Comparison of ENCODE assay signal across 20 cellular contexts in genomic region chr3:194423317-194423716, GRCh38. TPM values are rescaled to one million over a fixed set of nuclear protein-coding genes. Genes with fewer than 3 reads are reported as not detected.
DNase-seq lines count a peak whose midpoint lies in the region; ATAC-seq and TF ChIP-seq lines count a peak whose summit lies in the region.
"Had no signal": no experiment of that assay in that cellular context is flagged by ENCODE, and none has a peak within 500 bp of the region (broad histone marks: within the 10 kb centered on the region; RNA-seq: fewer than 3 reads in every experiment).

No MANE protein-coding gene starts in this region.

- H3K4me3 ChIP-seq in HEK293 (ENCODE audit: low read depth, low read length): no peak overlapping the region
- H3K4me3 ChIP-seq: stomach, upper lobe of left lung had no signal

- intact Hi-C loops in left ventricle myocardium superior (cut with micrococcal nuclease): no loop called here

- no peaks in the 10 kb centered on the region for H3K9me3 ChIP-seq in HEK293 (ENCODE audit: control insufficient read depth, insufficient read depth, low read depth, low read length)
- H3K9me3 ChIP-seq: neutrophil, stomach, upper lobe of left lung had no signal

- no peak for TF ChIP-seq CTCF in HEK293 (tag by site-specific recombination; IDR thresholded peaks at IDR 0.05)

- CTCF ChIA-PET in HEK293 (lab: Yijun Ruan, JAX): no interaction called here
- CTCF ChIA-PET in activated CD8-positive, alpha-beta T cell treated with anti-CD3 and anti-CD28 coated beads, Interleukin-2, amount 10 ng/mL, durations not matched to agents 7 days and 5 days (lab: Charles Lee): interaction anchor here (1.4 kb wide), 1 partner anchor 9 kb away, joined by 3 read pairs; no protein-coding TSS in a partner anchor

- peaks cover 10% of the 10 kb centered on the region for H3K4me1 ChIP-seq in HEK293 (ENCODE audit: control insufficient read depth, insufficient read depth, low read length)
- H3K4me1 ChIP-seq: stomach, upper lobe of left lung had no signal

- H3K36me3 ChIP-seq in HEK293 (ENCODE audit: control insufficient read depth in 2 of 2, insufficient read depth in 1 of 2, low read length in 2 of 2): peaks cover 14 to 76% of the 10 kb centered on the region in 2 experiments

- DNase-seq in DMS53 (lab: John Stamatoyannopoulos, UW) (peak; percentile 60), NCI-H345 (lab: John Stamatoyannopoulos, UW) (peak; percentile 83), left ventricle myocardium superior (no peak), foreskin melanocyte (no peak)
- DNase-seq in activated CD8-positive, alpha-beta T cell treated with anti-CD3 and anti-CD28 coated beads, Interleukin-2, amount 10 ng/mL, durations not matched to agents 7 days and 5 days: no peak
- no peak for DNase-seq in activated naive CD4-positive, alpha-beta T cell (lab: John Stamatoyannopoulos, UW)
- DNase-seq: activated CD4-positive, alpha-beta T cell treated with anti-CD3 and anti-CD28 coated beads for 1 hour; CD4-positive, alpha-beta memory T cell; glutamatergic neuron; H7; NCI-H1436; stomach; upper lobe of left lung had no signal

- POLR2A ChIA-PET in HEK293 (lab: Yijun Ruan, JAX): no interaction called here
- POLR2A ChIA-PET in activated CD8-positive, alpha-beta T cell treated with anti-CD3 and anti-CD28 coated beads, Interleukin-2, amount 10 ng/mL, durations not matched to agents 7 days and 5 days (lab: Charles Lee): no interaction called here

- peaks cover 37% of the 10 kb centered on the region for H3K36me3 Mint-ChIP-seq in activated CD8-positive, alpha-beta T cell treated with anti-CD3 and anti-CD28 coated beads, Interleukin-2, amount 10 ng/mL, durations not matched to agents 7 days and 5 days (ENCODE audit: low read depth)

- H3K4me3 Mint-ChIP-seq in activated CD8-positive, alpha-beta T cell treated with anti-CD3 and anti-CD28 coated beads, Interleukin-2, amount 10 ng/mL, durations not matched to agents 7 days and 5 days: no peak overlapping the region
- H3K4me3 Mint-ChIP-seq: activated naive CD8-positive, alpha-beta T cell; CD4-positive, alpha-beta memory T cell had no signal

- no peak overlapping the region for H3K27ac Mint-ChIP-seq in activated CD8-positive, alpha-beta T cell treated with anti-CD3 and anti-CD28 coated beads, Interleukin-2, amount 10 ng/mL, durations not matched to agents 7 days and 5 days
- H3K27ac Mint-ChIP-seq: activated naive CD8-positive, alpha-beta T cell; CD4-positive, alpha-beta memory T cell had no signal

- H3K4me1 Mint-ChIP-seq in activated CD8-positive, alpha-beta T cell treated with anti-CD3 and anti-CD28 coated beads, Interleukin-2, amount 10 ng/mL, durations not matched to agents 7 days and 5 days (ENCODE audit: low read depth): no peaks in the 10 kb centered on the region
- H3K4me1 Mint-ChIP-seq: CD4-positive, alpha-beta memory T cell had no signal

- no peak overlapping the region for H3K27ac ChIP-seq in HEK293 (ENCODE audit: extremely low read depth, low read depth, low read length)
- H3K27ac ChIP-seq: neutrophil, stomach, upper lobe of left lung had no signal

- peak; percentile 84 for ATAC-seq in left ventricle myocardium superior
- ATAC-seq in activated CD8-positive, alpha-beta T cell treated with anti-CD3 and anti-CD28 coated beads, Interleukin-2, amount 10 ng/mL, durations not matched to agents 7 days and 5 days: no peak
- ATAC-seq in GM21360 (IDR thresholded peaks at IDR 0.05; ENCODE audit: unreplicated experiment): no peak

- no peaks in the 10 kb centered on the region for H3K9me3 Mint-ChIP-seq in activated CD8-positive, alpha-beta T cell treated with anti-CD3 and anti-CD28 coated beads, Interleukin-2, amount 10 ng/mL, durations not matched to agents 7 days and 5 days (ENCODE audit: insufficient read depth)
- H3K9me3 Mint-ChIP-seq: CD4-positive, alpha-beta memory T cell had no signal

- no peaks in the 10 kb centered on the region for H3K27me3 Mint-ChIP-seq in activated CD8-positive, alpha-beta T cell treated with anti-CD3 and anti-CD28 coated beads, Interleukin-2, amount 10 ng/mL, durations not matched to agents 7 days and 5 days (ENCODE audit: low read depth)
- H3K27me3 Mint-ChIP-seq: activated naive CD8-positive, alpha-beta T cell; CD4-positive, alpha-beta memory T cell had no signal

TF ChIP-seq in HEK293, 187 proteins besides CTCF, POLR2A, EP300 and RAD21:
- TF ChIP-seq PRDM6 (tag by site-specific recombination; IDR thresholded peaks at IDR 0.05): 0 out of 2 replicates have a peak, but pooled peaks have one; percentile 13
- TF ChIP-seq ZNF423 (tag by site-specific recombination; IDR thresholded peaks at IDR 0.05): no peak
- peak; percentile 62; the same call in 1 of the 2 replicates for TF ChIP-seq PRDM1 (tag by site-specific recombination; IDR thresholded peaks at IDR 0.05)
- TF ChIP-seq FEZF1 (tag by site-specific recombination; IDR thresholded peaks at IDR 0.05): peak; percentile 44; the same call in 1 of the 2 replicates
- TF ChIP-seq OSR2 (tag by site-specific recombination; IDR thresholded peaks at IDR 0.05): peak; percentile 53; the same call in 1 of the 2 replicates
- peak; percentile 47; the same call in 1 of the 2 replicates for TF ChIP-seq ZNF677 (tag by site-specific recombination; IDR thresholded peaks at IDR 0.05)
- TF ChIP-seq SP7 (tag by site-specific recombination; IDR thresholded peaks at IDR 0.05): no peak

RNA-seq across cellular contexts. Expression of gene GP5, which starts 24.3 kb away (rescaled TPM):
- total RNA-seq in left ventricle myocardium superior: not detected
- 1 to 10 TPM; 1.3 to 1.4 TPM for total RNA-seq in activated CD8-positive, alpha-beta T cell treated with anti-CD3 and anti-CD28 coated beads, Interleukin-2, amount 10 ng/mL, durations not matched to agents 7 days and 5 days
- total RNA-seq: H7, HT1080, NCI-H460 had no signal

RNA-seq across cellular contexts. Expression of gene LRRC15, which starts 53.8 kb away (rescaled TPM):
- 0.42 TPM for total RNA-seq in left ventricle myocardium superior
- total RNA-seq in activated CD8-positive, alpha-beta T cell treated with anti-CD3 and anti-CD28 coated beads, Interleukin-2, amount 10 ng/mL, durations not matched to agents 7 days and 5 days: not detected
- total RNA-seq: activated CD8-positive, alpha-beta memory T cell treated with anti-CD3 and anti-CD28 coated beads for 36 hours; CD4-positive, alpha-beta memory T cell; NCI-H460 had no signal

Comparison
In these comparisons a context has a peak if more than half of its experiments do, and no peak if none do; other contexts are left out.
1. DNase-seq: peak in DMS53 (single experiment) and NCI-H345 (single experiment); none in left ventricle myocardium superior (single experiment), foreskin melanocyte (single experiment), activated CD8-positive, alpha-beta T cell treated with anti-CD3 and anti-CD28 coated beads, Interleukin-2, amount 10 ng/mL, durations not matched to agents 7 days and 5 days (single experiment) and activated naive CD4-positive, alpha-beta T cell (0 of 4).